8 cellular contexts compared by ENCODE assay signal in genomic region chr13:50365683-50366391, GRCh38.
DNase-seq lines count a peak whose midpoint lies in the region; ATAC-seq, FAIRE-seq and TF ChIP-seq lines count a peak whose summit lies in the region.
"Had no signal": no experiment of that assay in that cellular context is flagged by ENCODE, and none has a peak within 500 bp of the region (broad histone marks: within the 10 kb centered on the region; RNA-seq: fewer than 3 reads in every experiment).

No MANE protein-coding gene starts in this region.

- H2AFZ ChIP-seq in OCI-LY7 (ENCODE audit: low read length) (peak overlapping the region; percentile 98), K562 (ENCODE audit: low read depth, low read length) (no peak overlapping the region)

- peaks cover 6% of the 10 kb centered on the region for H3K4me1 Mint-ChIP-seq in endothelial cell (ENCODE audit: unreplicated experiment)

- H3K4me3 ChIP-seq in OCI-LY7 (ENCODE audit: low read depth, low read length, poor library complexity, severe bottlenecking) (peak overlapping the region; percentile 51), K562 (no peak overlapping the region)

- TF ChIP-seq CTCF in OCI-LY7 (conservative IDR thresholded peaks at IDR 0.05; ENCODE audit: low read length) (no peak), K562 (IDR thresholded peaks at IDR 0.05 in 2 of 3, conservative IDR thresholded peaks at IDR 0.05 in 1 of 3; ENCODE audit: insufficient read depth in 2 of 3, low read depth in 1 of 3, low read length in 3 of 3) (no peak), endothelial cell (IDR thresholded peaks at IDR 0.05; ENCODE audit: unreplicated experiment) (no peak)

- H3K27ac Mint-ChIP-seq in endothelial cell (ENCODE audit: unreplicated experiment) = no peak overlapping the region

- in situ Hi-C loops in K562 (cut with MboI) = no loop called here

- peak; percentile 56 for DNase-seq in OCI-LY7 (ENCODE audit: low spot score)
- no peak for DNase-seq in K562 (ENCODE audit: extremely low read depth in 1 of 4, low spot score in 3 of 4)
- peak; percentile 98 for DNase-seq in renal cortical epithelial cell (ENCODE audit: low read depth)
- no peak for DNase-seq in endothelial cell (ENCODE audit: low spot score)
- no peak for DNase-seq in posterior cingulate gyrus

- H3K4me1 ChIP-seq in OCI-LY7 (ENCODE audit: insufficient read depth, low read length, poor library complexity, severe bottlenecking) (peaks cover 36% of the 10 kb centered on the region), K562 (replicated peaks in 1 of 2; ENCODE audit: control insufficient read depth in 2 of 2, insufficient read depth in 2 of 2, low read length in 2 of 2) (0 out of 5 replicates have a peak, but pooled peaks cover 0 to 6% of the 10 kb centered on the region in 2 experiments)

- H3K36me3 ChIP-seq in OCI-LY7 (ENCODE audit: insufficient read depth, low read length) (no peaks in the 10 kb centered on the region; the same call in 1 of the 2 replicates), K562 (ENCODE audit: control insufficient read depth, insufficient read depth, low read length) (no peaks in the 10 kb centered on the region)

- no peak overlapping the region for H3K4me3 Mint-ChIP-seq in endothelial cell (ENCODE audit: unreplicated experiment)

- H3K36me3 Mint-ChIP-seq in endothelial cell (ENCODE audit: low read depth, unreplicated experiment) = no peaks in the 10 kb centered on the region

- no peaks in the 10 kb centered on the region for H3K27me3 ChIP-seq in K562 (ENCODE audit: control insufficient read depth in 2 of 2, insufficient read depth in 2 of 2, low read length in 2 of 2)

- TF ChIP-seq RAD21 in K562 (CRISPR knock-in tag; conservative IDR thresholded peaks at IDR 0.05 in 1 of 2, IDR thresholded peaks at IDR 0.05 in 1 of 2) = no peak

- H4K20me1 ChIP-seq in OCI-LY7 (ENCODE audit: insufficient read depth, low read length) = no peaks in the 10 kb centered on the region
- H4K20me1 ChIP-seq in K562 (replicated peaks; ENCODE audit: control insufficient read depth, insufficient read depth, low read length) = no peaks in the 10 kb centered on the region; the same call in 1 of the 2 replicates

- no peaks in the 10 kb centered on the region for H3K79me2 ChIP-seq in OCI-LY7 (ENCODE audit: insufficient read depth, low read depth, low read length)
- H3K79me2 ChIP-seq in K562 (ENCODE audit: control insufficient read depth, insufficient read depth, low read length) = no peaks in the 10 kb centered on the region

- intact Hi-C loops in OCI-LY7 (cut with micrococcal nuclease; ENCODE audit: unreplicated experiment) = no loop called here
- intact Hi-C loops in K562 (cut with micrococcal nuclease) = no loop called here
- intact Hi-C loops in posterior cingulate gyrus (cut with DNase I) = no loop called here

- no peaks in the 10 kb centered on the region for H3K9me1 ChIP-seq in K562 (ENCODE audit: control insufficient read depth, insufficient read depth, low read length)

- no TSS peak for BruUV-seq in OCI-LY7 (replicated peaks; lab: Mats Ljungman, UMichigan)
- BruUV-seq in K562 (replicated peaks; lab: Mats Ljungman, UMichigan) = no TSS peak

- H3K9me3 Mint-ChIP-seq in endothelial cell (ENCODE audit: unreplicated experiment) = no peaks in the 10 kb centered on the region

- CTCF ChIA-PET in OCI-LY7 (lab: Charles Lee; ENCODE audit: unreplicated experiment) (no interaction called here), K562 (lab: Yijun Ruan, JAX; ENCODE audit: low intra/inter-chr PET ratio) (no interaction called here)

- H3K27me3 Mint-ChIP-seq in endothelial cell (ENCODE audit: unreplicated experiment) = peaks cover 3% of the 10 kb centered on the region

- ATAC-seq in GM19324 (IDR thresholded peaks at IDR 0.05; ENCODE audit: low FRiP score, unreplicated experiment) (peak; percentile 55), HG03175 (IDR thresholded peaks at IDR 0.05; ENCODE audit: unreplicated experiment) (peak; percentile 61), K562 (no peak)

- POLR2A ChIA-PET in OCI-LY7 (lab: Charles Lee) (interaction anchor here (0.6 to 1.1 kb wide), 5 partner anchors 8 to 284 kb away, joined by 3 to 6 read pairs (median 3); no protein-coding TSS in a partner anchor), K562 (lab: Yijun Ruan, JAX) (no interaction called here)

- FAIRE-seq in K562 (lab: Jason Lieb, UNC) = no peak
- FAIRE-seq: TTC549 had no signal

- H3K9me3 ChIP-seq in OCI-LY7 (ENCODE audit: low read length) = no peaks in the 10 kb centered on the region
- H3K9me3 ChIP-seq in K562 (replicated peaks; ENCODE audit: control insufficient read depth, insufficient read depth, low read depth, low read length) = no peaks in the 10 kb centered on the region

- H3K27ac ChIP-seq in OCI-LY7 (ENCODE audit: low read depth, low read length, poor library complexity, severe bottlenecking) (peak overlapping the region; percentile 34), K562 (ENCODE audit: extremely low read depth, low read depth, low read length) (no peak overlapping the region)

- 65% methylated on average over 8 of the region's 8 CpGs for WGBS in K562 (ENCODE audit: insufficient coverage, low coverage, missing lambda C conversion rate)

- peak overlapping the region; percentile 67 for H3K4me2 ChIP-seq in OCI-LY7 (ENCODE audit: low read length)
- H3K4me2 ChIP-seq in K562 (ENCODE audit: insufficient read depth, low read length) = no peak overlapping the region

- no peaks in the 10 kb centered on the region for H3K9me2 ChIP-seq in OCI-LY7 (ENCODE audit: insufficient read depth, low read length)

- TF ChIP-seq POLR2A in K562 (conservative IDR thresholded peaks at IDR 0.05) = no peak

- TF ChIP-seq EP300 in K562 (IDR thresholded peaks at IDR 0.05; ENCODE audit: low read length) = no peak

- no peak overlapping the region for H3K9ac ChIP-seq in K562 (ENCODE audit: insufficient read depth in 1 of 2, low read depth in 2 of 2, low read length in 2 of 2)

TF ChIP-seq in K562, 482 proteins besides CTCF, POLR2A, EP300 and RAD21:
- TF ChIP-seq NFIC (IDR thresholded peaks at IDR 0.05) (0 out of 2 replicates have a peak, but pooled peaks have one; percentile 8), ZBTB11 (CRISPR knock-in tag; IDR thresholded peaks at IDR 0.05) (no peak)

Comparison
In these comparisons a context has a peak if more than half of its experiments do, and no peak if none do; other contexts are left out.
1. DNase-seq: peak in OCI-LY7 (single experiment) and renal cortical epithelial cell (single experiment); none in K562 (0 of 4), endothelial cell (single experiment) and posterior cingulate gyrus (0 of 10).